Comparison of ENCODE assay signal across 21 cellular contexts in the genomic region with DNA sequence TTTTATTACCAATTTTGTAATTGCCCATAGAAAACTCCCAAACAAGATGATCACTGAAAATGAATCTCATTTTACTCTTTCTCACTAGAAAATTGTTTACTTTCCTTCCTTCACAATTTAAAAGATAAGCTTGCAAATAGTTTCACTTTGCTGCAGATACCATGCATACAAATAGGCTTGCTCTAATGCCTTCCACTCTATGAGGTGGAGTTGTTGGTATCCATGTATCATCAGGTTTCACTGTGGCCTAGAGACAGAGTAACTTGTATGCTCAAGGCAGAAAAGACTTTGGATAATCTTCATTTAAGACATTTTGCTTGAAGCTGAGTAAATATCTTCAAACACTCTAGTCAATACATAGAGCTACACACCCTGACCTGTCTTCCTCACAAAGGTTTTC.
DNase-seq lines count a peak whose midpoint lies in the region; ATAC-seq, FAIRE-seq and TF ChIP-seq lines count a peak whose summit lies in the region.
"Had no signal": no experiment of that assay in that cellular context is flagged by ENCODE, and none has a peak within 500 bp of the region (broad histone marks: within the 10 kb centered on the region; RNA-seq: fewer than 3 reads in every experiment).

No MANE protein-coding gene starts in this region.

- no peak overlapping the region for H3K4me2 ChIP-seq in osteoblast (ENCODE audit: insufficient read depth, low read length)
- H3K4me2 ChIP-seq: A549; BLaER1 treated with 17β-estradiol and CSF1 and Interleukin-3, amounts not matched to agents 10 nM and 100 nM; SK-N-SH had no signal

- no peak overlapping the region for H3K27ac ChIP-seq in osteoblast (ENCODE audit: low read depth, low read length)
- H3K27ac ChIP-seq: A549; BLaER1 treated with 17β-estradiol and CSF1 and Interleukin-3, amounts not matched to agents 10 nM and 100 nM; GM23248 had no signal

- H3K4me1 ChIP-seq in adipocyte (ENCODE audit: control insufficient read depth, insufficient read depth, low read length) = no peaks in the 10 kb centered on the region
- H3K4me1 ChIP-seq in osteoblast (ENCODE audit: insufficient read depth, low read length) = no peaks in the 10 kb centered on the region
- H3K4me1 ChIP-seq: A549; BLaER1 treated with 17β-estradiol and CSF1 and Interleukin-3, amounts not matched to agents 10 nM and 100 nM had no signal

- DNase-seq in GM19239 (ENCODE audit: insufficient read length, low spot score) (no peak), adipocyte (ENCODE audit: low read depth) (peak; percentile 34), fibroblast of villous mesenchyme (ENCODE audit: low read depth) (peak; percentile 40), osteoblast (ENCODE audit: insufficient read length, low spot score, missing footprints) (peak; percentile 17), DMS53 treated with DMSO at 0.1 percent for 48 hours (lab: John Stamatoyannopoulos, UW; ENCODE audit: unreplicated experiment) (no peak)
- DNase-seq in stimulated activated naive CD8-positive, alpha-beta T cell treated with anti-CD3 and anti-CD28 coated beads, Interleukin-15, amount 100 ng/mL, for 72 hours = no peak
- no peak for DNase-seq in activated T-cell treated with anti-CD3 and anti-CD28 coated beads, Interleukin-2, amount 50 U/mL, for 48 hours
- DNase-seq: DND-41; GM23248; NCI-H1092 treated with DMSO at 0.1 percent for 48 hours; NCI-H146; NCI-H2029 treated with DMSO at 0.1 percent for 48 hours; NCI-H2171; NK-92 treated with Interleukin-12 subunit alpha and Interleukin-12 subunit beta, amount 100 ng/mL, for 24 hours; SHP77 treated with DMSO at 0.1 percent for 48 hours; SK-N-SH had no signal

- no peak overlapping the region for H3K9ac ChIP-seq in adipocyte (ENCODE audit: low read length)
- H3K9ac ChIP-seq: BLaER1 treated with 17β-estradiol and CSF1 and Interleukin-3, amounts not matched to agents 10 nM and 100 nM; GM23248; SK-N-SH had no signal

- H3K4me1 Mint-ChIP-seq in stimulated activated naive CD8-positive, alpha-beta T cell treated with anti-CD3 and anti-CD28 coated beads, Interleukin-15, amount 100 ng/mL, for 72 hours = no peaks in the 10 kb centered on the region

- peaks cover 3% of the 10 kb centered on the region for H3K79me2 ChIP-seq in osteoblast (ENCODE audit: insufficient read depth, low read length)

- no peaks in the 10 kb centered on the region for H3K9me3 ChIP-seq in adipocyte (ENCODE audit: control insufficient read depth, low read length)
- no peaks in the 10 kb centered on the region for H3K9me3 ChIP-seq in osteoblast (ENCODE audit: low read depth, low read length)
- H3K9me3 ChIP-seq: A549; BLaER1 treated with 17β-estradiol and CSF1 and Interleukin-3, amounts not matched to agents 10 nM and 100 nM; SK-N-SH had no signal

- peak; percentile 26 for FAIRE-seq in GM19239 (lab: Jason Lieb, UNC)
- FAIRE-seq: A549, K562 had no signal

- H4K20me1 ChIP-seq in osteoblast (ENCODE audit: insufficient read depth, low read length) = no peaks in the 10 kb centered on the region

- no peak overlapping the region for H3K4me3 Mint-ChIP-seq in stimulated activated naive CD8-positive, alpha-beta T cell treated with anti-CD3 and anti-CD28 coated beads, Interleukin-15, amount 100 ng/mL, for 72 hours

- no peak for TF ChIP-seq CTCF in fibroblast of villous mesenchyme (IDR thresholded peaks at IDR 0.05; ENCODE audit: insufficient read depth, low read depth, low read length)
- no peak for TF ChIP-seq CTCF in osteoblast (IDR thresholded peaks at IDR 0.05; ENCODE audit: extremely low read depth, low read depth, low read length)

- ATAC-seq in stimulated activated naive CD8-positive, alpha-beta T cell treated with anti-CD3 and anti-CD28 coated beads, Interleukin-15, amount 100 ng/mL, for 72 hours = no peak
- no peak for ATAC-seq in GM18520 (IDR thresholded peaks at IDR 0.05; ENCODE audit: unreplicated experiment)
- ATAC-seq: A549, HCT116, K562 had no signal

- H3K27ac Mint-ChIP-seq in stimulated activated naive CD8-positive, alpha-beta T cell treated with anti-CD3 and anti-CD28 coated beads, Interleukin-15, amount 100 ng/mL, for 72 hours = no peak overlapping the region

- H2AFZ ChIP-seq in osteoblast (ENCODE audit: low read length) = no peak overlapping the region
- H2AFZ ChIP-seq: GM23248 had no signal

- H3K27me3 ChIP-seq in adipocyte (replicated peaks; ENCODE audit: control insufficient read depth, insufficient read depth, low read length) (no peaks in the 10 kb centered on the region), osteoblast (ENCODE audit: insufficient read depth, low read length) (no peaks in the 10 kb centered on the region)
- H3K27me3 ChIP-seq: BLaER1 treated with 17β-estradiol and CSF1 and Interleukin-3, amounts not matched to agents 10 nM and 100 nM had no signal

- H3K4me3 ChIP-seq in adipocyte (ENCODE audit: low read length) (no peak overlapping the region), fibroblast of villous mesenchyme (ENCODE audit: low read depth, low read length) (no peak overlapping the region), osteoblast (ENCODE audit: insufficient read depth, low read length) (no peak overlapping the region)
- H3K4me3 ChIP-seq: A549; BLaER1 treated with 17β-estradiol and CSF1 and Interleukin-3, amounts not matched to agents 10 nM and 100 nM; GM23248; K562 had no signal

- H3K27me3 Mint-ChIP-seq in stimulated activated naive CD8-positive, alpha-beta T cell treated with anti-CD3 and anti-CD28 coated beads, Interleukin-15, amount 100 ng/mL, for 72 hours = no peaks in the 10 kb centered on the region

- H3K36me3 ChIP-seq in adipocyte (ENCODE audit: control insufficient read depth, insufficient read depth, low read length, severe bottlenecking) (peaks cover 41% of the 10 kb centered on the region), osteoblast (ENCODE audit: insufficient read depth, low read length) (peaks cover 17% of the 10 kb centered on the region)

- no peaks in the 10 kb centered on the region for H3K9me3 Mint-ChIP-seq in stimulated activated naive CD8-positive, alpha-beta T cell treated with anti-CD3 and anti-CD28 coated beads, Interleukin-15, amount 100 ng/mL, for 72 hours

Comparison
In these comparisons a context has a peak if more than half of its experiments do, and no peak if none do; other contexts are left out.
1. DNase-seq: peak in adipocyte (single experiment), fibroblast of villous mesenchyme (single experiment) and osteoblast (single experiment); none in GM19239 (single experiment), stimulated activated naive CD8-positive, alpha-beta T cell treated with anti-CD3 and anti-CD28 coated beads, Interleukin-15, amount 100 ng/mL, for 72 hours (0 of 2), activated T-cell treated with anti-CD3 and anti-CD28 coated beads, Interleukin-2, amount 50 U/mL, for 48 hours (0 of 2) and DMS53 treated with DMSO at 0.1 percent for 48 hours (single experiment).